Comparison of ENCODE assay signal across 21 cellular contexts in genomic region chr9:23551171-23551795, GRCh38.
"Had no signal": no experiment of that assay in that cellular context is flagged by ENCODE, and none has a peak within 500 bp of the region (broad histone marks: within the 10 kb centered on the region; RNA-seq: fewer than 3 reads in every experiment).

No MANE protein-coding gene starts in this region.

- ATAC-seq: activated CD4-positive, alpha-beta T cell treated with anti-CD3 and anti-CD28 coated beads for 36 hours; activated naive CD8-positive, alpha-beta T cell treated with anti-CD3 and anti-CD28 coated beads, Interleukin-2, amount 50 U/mL, for 24 hours; activated T-cell treated with anti-CD3 and anti-CD28 coated beads, Interleukin-2, amount 50 U/mL, for 72 hours; foreskin keratinocyte; heart left ventricle; left lobe of liver; naive thymus-derived CD8-positive, alpha-beta T cell; psoas muscle; sciatic nerve had no signal

- H3K36me3 Mint-ChIP-seq: naive thymus-derived CD8-positive, alpha-beta T cell; stimulated activated naive B cell treated with anti-CD40 and anti-IgM and Interleukin-4, amounts not matched to agents 10 μg/mL and 1 μg/mL and 100 μg/mL, for 72 hours had no signal

- H3K27ac Mint-ChIP-seq: activated CD4-positive, alpha-beta memory T cell treated with anti-CD3 and anti-CD28 coated beads, Interleukin-2, amount 10 ng/mL, durations not matched to agents 7 days and 5 days; activated CD4-positive, alpha-beta T cell treated with anti-CD3 and anti-CD28 coated beads for 36 hours; activated naive CD8-positive, alpha-beta T cell treated with anti-CD3 and anti-CD28 coated beads, Interleukin-2, amount 50 U/mL, for 24 hours; activated T-cell treated with anti-CD3 and anti-CD28 coated beads, Interleukin-2, amount 50 U/mL, for 72 hours; naive thymus-derived CD8-positive, alpha-beta T cell; stimulated activated naive B cell treated with anti-CD40 and anti-IgM and Interleukin-4, amounts not matched to agents 10 μg/mL and 1 μg/mL and 100 μg/mL, for 72 hours had no signal

- DNase-seq: activated CD4-positive, alpha-beta memory T cell treated with anti-CD3 and anti-CD28 coated beads, Interleukin-2, amount 10 ng/mL, durations not matched to agents 7 days and 5 days; activated CD4-positive, alpha-beta T cell treated with anti-CD3 and anti-CD28 coated beads for 36 hours; activated naive CD8-positive, alpha-beta T cell treated with anti-CD3 and anti-CD28 coated beads, Interleukin-2, amount 50 U/mL, for 24 hours; activated T-cell treated with anti-CD3 and anti-CD28 coated beads, Interleukin-2, amount 50 U/mL, for 72 hours; foreskin keratinocyte; heart left ventricle; mammary epithelial cell; naive thymus-derived CD8-positive, alpha-beta T cell; occipital lobe; psoas muscle; spleen; stimulated activated CD4-positive, alpha-beta T cell treated with anti-CD3 and anti-CD28 coated beads, Interleukin-1b, Interleukin-23, amount 100 ng/mL, for 48 hours; stimulated activated naive B cell treated with anti-CD40 and anti-IgM and Interleukin-4, amounts not matched to agents 10 μg/mL and 1 μg/mL and 100 μg/mL, for 72 hours; T-helper 9 cell; trophoblast cell had no signal

- H3K4me3 Mint-ChIP-seq: activated CD4-positive, alpha-beta memory T cell treated with anti-CD3 and anti-CD28 coated beads, Interleukin-2, amount 10 ng/mL, durations not matched to agents 7 days and 5 days; activated CD4-positive, alpha-beta T cell treated with anti-CD3 and anti-CD28 coated beads for 36 hours; activated naive CD8-positive, alpha-beta T cell treated with anti-CD3 and anti-CD28 coated beads, Interleukin-2, amount 50 U/mL, for 24 hours; activated T-cell treated with anti-CD3 and anti-CD28 coated beads, Interleukin-2, amount 50 U/mL, for 72 hours; naive thymus-derived CD8-positive, alpha-beta T cell; stimulated activated naive B cell treated with anti-CD40 and anti-IgM and Interleukin-4, amounts not matched to agents 10 μg/mL and 1 μg/mL and 100 μg/mL, for 72 hours had no signal

- H3K27ac ChIP-seq: ascending aorta, cardiac muscle cell, foreskin keratinocyte, heart left ventricle, psoas muscle, spleen, VCaP had no signal

- H3K9me3 ChIP-seq: ascending aorta, heart left ventricle, mucosa of descending colon, psoas muscle had no signal

- H3K36me3 ChIP-seq: ascending aorta, cardiac muscle cell, heart left ventricle, spleen had no signal

- H3K27me3 Mint-ChIP-seq: activated CD4-positive, alpha-beta memory T cell treated with anti-CD3 and anti-CD28 coated beads, Interleukin-2, amount 10 ng/mL, durations not matched to agents 7 days and 5 days; activated CD4-positive, alpha-beta T cell treated with anti-CD3 and anti-CD28 coated beads for 36 hours; activated naive CD8-positive, alpha-beta T cell treated with anti-CD3 and anti-CD28 coated beads, Interleukin-2, amount 50 U/mL, for 24 hours; stimulated activated naive B cell treated with anti-CD40 and anti-IgM and Interleukin-4, amounts not matched to agents 10 μg/mL and 1 μg/mL and 100 μg/mL, for 72 hours had no signal

- H3K27me3 ChIP-seq: ascending aorta, cardiac muscle cell, heart left ventricle, spleen had no signal

- H3K4me1 ChIP-seq: ascending aorta, foreskin keratinocyte, heart left ventricle, psoas muscle, spleen had no signal

- H3K4me1 Mint-ChIP-seq: activated CD4-positive, alpha-beta memory T cell treated with anti-CD3 and anti-CD28 coated beads, Interleukin-2, amount 10 ng/mL, durations not matched to agents 7 days and 5 days; activated CD4-positive, alpha-beta T cell treated with anti-CD3 and anti-CD28 coated beads for 36 hours; activated naive CD8-positive, alpha-beta T cell treated with anti-CD3 and anti-CD28 coated beads, Interleukin-2, amount 50 U/mL, for 24 hours; naive thymus-derived CD8-positive, alpha-beta T cell; stimulated activated naive B cell treated with anti-CD40 and anti-IgM and Interleukin-4, amounts not matched to agents 10 μg/mL and 1 μg/mL and 100 μg/mL, for 72 hours had no signal

- H3K4me3 ChIP-seq: ascending aorta, cardiac muscle cell, heart left ventricle, mucosa of descending colon, psoas muscle, spleen had no signal
